In genomic region chr12:106620588-106620987, GRCh38 we compare ENCODE assay signal across 17 cellular contexts. TPM values are rescaled to one million over a fixed set of nuclear protein-coding genes. Genes with fewer than 3 reads are reported as not detected.
"Had no signal": no experiment of that assay in that cellular context is flagged by ENCODE, and none has a peak within 500 bp of the region (broad histone marks: within the 10 kb centered on the region; RNA-seq: fewer than 3 reads in every experiment).

No MANE protein-coding gene starts in this region.

RNA-seq across cellular contexts. Expression of gene RFX4, which starts 37.8 kb away (rescaled TPM):
- total RNA-seq: activated naive CD4-positive, alpha-beta T cell treated with anti-CD3 and anti-CD28 coated beads for 36 hours; activated naive CD4-positive, alpha-beta T cell treated with anti-CD3 and anti-CD28 coated beads, Interleukin-2, amount 50 U/mL, for 72 hours; activated naive CD8-positive, alpha-beta T cell treated with anti-CD3 and anti-CD28 coated beads for 36 hours; activated naive CD8-positive, alpha-beta T cell treated with anti-CD3 and anti-CD28 coated beads, Interleukin-2, amount 10 ng/mL, durations not matched to agents 7 days and 5 days; activated T-cell treated with anti-CD3 and anti-CD28 coated beads, Interleukin-2, amount 50 U/mL, for 4 hours; activated T-cell treated with anti-CD3 and anti-CD28 coated beads, Interleukin-2, amount 50 U/mL, for 72 hours; activated T-helper 1 cell treated with anti-CD3 and anti-CD28 coated beads, Interleukin-12 subunit alpha, Interleukin-12 subunit beta, Interleukin-2, Interleukin-4 antibody, amounts not matched to agents 30 ng/mL and 10 ng/mL and 1 ng/mL, durations not matched to agents 14 hours and 24 hours and 36 hours; activated T-helper 17 cell treated with anti-CD3 and anti-CD28 coated beads, Interleukin-2, amount 50 U/mL, for 72 hours; activated T-helper 2 cell treated with anti-CD3 and anti-CD28 coated beads, Interferon-gamma antibody, Interleukin-2, Interleukin-4, amounts not matched to agents 10 μg/mL and 5 μg/mL and 100 μg/mL, durations not matched to agents 14 hours and 24 hours and 36 hours; adrenal gland; aorta; ascending aorta; body of pancreas; bronchial epithelial cell; cardiac muscle cell; cardiac septum; chondrocyte had no signal
- polyA plus RNA-seq: aorta, cardiac muscle cell had no signal
